11 cellular contexts compared by ENCODE assay signal in genomic region chr21:46144464-46145070, GRCh38. TPM values are rescaled to one million over a fixed set of nuclear protein-coding genes. Genes with fewer than 3 reads are reported as not detected.
A peak's percentile ranks its signal among the peaks of the same experiment; 100 is the strongest.
DNase-seq lines count a peak whose midpoint lies in the region; ATAC-seq and TF ChIP-seq lines count a peak whose summit lies in the region.
"Had no signal": no experiment of that assay in that cellular context is flagged by ENCODE, and none has a peak within 500 bp of the region (broad histone marks: within the 10 kb centered on the region; RNA-seq: fewer than 3 reads in every experiment).

No MANE protein-coding gene starts in this region.

- no peak overlapping the region for H3K9ac ChIP-seq in BLaER1
- no peak overlapping the region for H3K9ac ChIP-seq in HCT116 (ENCODE audit: low read length)
- no peak overlapping the region for H3K9ac ChIP-seq in PC-3 (ENCODE audit: low read length)

- H3K36me3 Mint-ChIP-seq in natural killer cell treated with Interleukin-12 subunit alpha and Interleukin-12 subunit beta and Interleukin-15 and Interleukin-18, amount 100 ng/mL, for 72 hours: no peaks in the 10 kb centered on the region

- ATAC-seq in HCT116 (no peak), HG03095 (IDR thresholded peaks at IDR 0.05; ENCODE audit: unreplicated experiment) (no peak), GM18520 (IDR thresholded peaks at IDR 0.05; ENCODE audit: unreplicated experiment) (no peak), PC-3 (no peak), HG02884 (IDR thresholded peaks at IDR 0.05; ENCODE audit: unreplicated experiment) (no peak)
- ATAC-seq in natural killer cell treated with Interleukin-12 subunit alpha and Interleukin-12 subunit beta and Interleukin-15 and Interleukin-18, amount 100 ng/mL, for 72 hours: no peak

- H3K9me2 ChIP-seq in HCT116 (ENCODE audit: insufficient read depth): no peaks in the 10 kb centered on the region
- no peaks in the 10 kb centered on the region for H3K9me2 ChIP-seq in PC-3 (replicated peaks; ENCODE audit: low read length)

- TF ChIP-seq CTCF in HCT116 (IDR thresholded peaks at IDR 0.05 in 2 of 3, conservative IDR thresholded peaks at IDR 0.05 in 1 of 3; ENCODE audit: borderline replicate concordance in 1 of 3, insufficient read depth in 1 of 3, low read depth in 2 of 3, low read length in 2 of 3) (no peak), PC-3 (conservative IDR thresholded peaks at IDR 0.05; ENCODE audit: low read depth, low read length) (no peak)

- no peaks in the 10 kb centered on the region for H4K20me1 ChIP-seq in BLaER1
- H4K20me1 ChIP-seq in HCT116 (ENCODE audit: insufficient read depth): no peaks in the 10 kb centered on the region
- no peaks in the 10 kb centered on the region for H4K20me1 ChIP-seq in PC-3 (ENCODE audit: low read length)

- peak overlapping the region; percentile 87 for H3K4me3 Mint-ChIP-seq in natural killer cell treated with Interleukin-12 subunit alpha and Interleukin-12 subunit beta and Interleukin-15 and Interleukin-18, amount 100 ng/mL, for 72 hours

- BruUV-seq in HCT116 (replicated peaks; lab: Mats Ljungman, UMichigan) (no TSS peak), PC-3 (replicated peaks; lab: Mats Ljungman, UMichigan) (no TSS peak)

- H3K27ac ChIP-seq in BLaER1 (0 out of 2 replicates have a peak overlapping the region, but pooled peaks have one; percentile 38), HCT116 (ENCODE audit: low read depth, low read length) (peak overlapping the region; percentile 12; the same call in 1 of the 2 replicates), angular gyrus (ENCODE audit: low read depth, low read length) (peak overlapping the region; percentile 79), PC-3 (ENCODE audit: low read length) (no peak overlapping the region)
- H3K27ac ChIP-seq: epithelial cell of prostate had no signal

- DNase-seq in HCT116 (ENCODE audit: low read depth, low spot score) (no peak), PC-3 (no peak)
- no peak for DNase-seq in natural killer cell treated with Interleukin-12 subunit alpha and Interleukin-12 subunit beta and Interleukin-15 and Interleukin-18, amount 100 ng/mL, for 72 hours (ENCODE audit: low spot score)

- intact Hi-C loops in HCT116 (cut with micrococcal nuclease) (loop anchor here (5.0 to 10.0 kb wide), 5 partner anchors 68 to 183 kb away; partner anchors contain the start of genes LSS, MCM3AP and YBEY), PC-3 (cut with micrococcal nuclease) (loop anchor here (5.0 kb wide), 3 partner anchors 143 to 178 kb away; partner anchors contain the start of genes C21orf58, MCM3AP, PCNT and YBEY)

- no peak overlapping the region for H2AFZ ChIP-seq in HCT116 (ENCODE audit: low read depth, low read length, poor library complexity, severe bottlenecking)
- H2AFZ ChIP-seq in PC-3 (ENCODE audit: low read length): no peak overlapping the region

- no peaks in the 10 kb centered on the region for H3K9me3 Mint-ChIP-seq in natural killer cell treated with Interleukin-12 subunit alpha and Interleukin-12 subunit beta and Interleukin-15 and Interleukin-18, amount 100 ng/mL, for 72 hours

- POLR2A ChIA-PET in HCT116 (lab: Charles Lee): no interaction called here
- POLR2A ChIA-PET in PC-3 (lab: Charles Lee; ENCODE audit: unreplicated experiment): no interaction called here

- peak overlapping the region; percentile 34; the same call in 1 of the 2 replicates for H3K4me2 ChIP-seq in BLaER1
- H3K4me2 ChIP-seq in HCT116 (ENCODE audit: low read length): no peak overlapping the region
- H3K4me2 ChIP-seq in PC-3 (ENCODE audit: low read length): no peak overlapping the region

- H3K79me2 ChIP-seq in HCT116 (ENCODE audit: insufficient read depth, low read length) (no peaks in the 10 kb centered on the region), PC-3 (ENCODE audit: low read length) (no peaks in the 10 kb centered on the region)

- H3K9me3 ChIP-seq in BLaER1 (peaks cover 10% of the 10 kb centered on the region), HCT116 (ENCODE audit: control insufficient read depth in 1 of 2, insufficient read depth in 1 of 2, low read depth in 1 of 2, low read length in 2 of 2) (no peaks in the 10 kb centered on the region), PC-3 (ENCODE audit: low read length) (no peaks in the 10 kb centered on the region)
- H3K9me3 ChIP-seq: mucosa of descending colon had no signal

- H3K27me3 ChIP-seq in BLaER1: no peaks in the 10 kb centered on the region
- H3K27me3 ChIP-seq in HCT116 (ENCODE audit: insufficient read depth, low read length): no peaks in the 10 kb centered on the region
- no peaks in the 10 kb centered on the region for H3K27me3 ChIP-seq in PC-3 (ENCODE audit: low read length)

- H3K4me3 ChIP-seq in BLaER1: no peak overlapping the region
- H3K4me3 ChIP-seq in HCT116 (replicated peaks in 1 of 2; ENCODE audit: low read depth in 1 of 2, low read length in 2 of 2): no peak overlapping the region
- no peak overlapping the region for H3K4me3 ChIP-seq in PC-3 (ENCODE audit: low read length)
- H3K4me3 ChIP-seq: mucosa of descending colon had no signal

- H3F3A ChIP-seq in PC-3 (ENCODE audit: low read length, unreplicated experiment): peaks cover 7% of the 10 kb centered on the region

- H3K27ac Mint-ChIP-seq in natural killer cell treated with Interleukin-12 subunit alpha and Interleukin-12 subunit beta and Interleukin-15 and Interleukin-18, amount 100 ng/mL, for 72 hours: peak overlapping the region in 1 of 2 donors; percentile 48

- TF ChIP-seq RAD21 in HCT116 (IDR thresholded peaks at IDR 0.05; ENCODE audit: low read depth): no peak

- H3K36me3 ChIP-seq in BLaER1 (no peaks in the 10 kb centered on the region), HCT116 (ENCODE audit: control insufficient read depth in 1 of 2, insufficient read depth in 2 of 2, low read length in 2 of 2) (no peaks in the 10 kb centered on the region), PC-3 (ENCODE audit: low read depth, low read length) (no peaks in the 10 kb centered on the region)
- H3K36me3 ChIP-seq: HAP-1 had no signal

- RAD21 ChIA-PET in HCT116 (lab: Charles Lee; ENCODE audit: low non-redundant PET in 1 of 2, low total read pairs in 2 of 2, uncharacterized antibody in 2 of 2, unreplicated experiment in 2 of 2): interaction anchor here in 1 of 2 experiments (1.4 kb wide), 1 partner anchor 171 kb away, joined by 5 read pairs; no protein-coding TSS in a partner anchor

- CTCF ChIA-PET in HCT116 (lab: Charles Lee) (interaction anchor here (1.4 to 1.7 kb wide), 3 partner anchors 9 to 495 kb away, joined by 15 to 18 read pairs (median 18); no protein-coding TSS in a partner anchor), PC-3 (lab: Charles Lee) (interaction anchor here (2.1 kb wide), 1 partner anchor 171 kb away, joined by 22 read pairs; no protein-coding TSS in a partner anchor)

- H3K4me1 ChIP-seq in BLaER1 (peaks cover 52% of the 10 kb centered on the region), HCT116 (ENCODE audit: control insufficient read depth in 1 of 2, insufficient read depth in 2 of 2, low read length in 2 of 2) (peaks cover 0 to 19% of the 10 kb centered on the region in 2 experiments; a peak in 2 of 4 replicates), PC-3 (ENCODE audit: insufficient read depth, low read length) (peaks cover 5% of the 10 kb centered on the region; the same call in 1 of the 2 replicates)

- H3K4me1 Mint-ChIP-seq in natural killer cell treated with Interleukin-12 subunit alpha and Interleukin-12 subunit beta and Interleukin-15 and Interleukin-18, amount 100 ng/mL, for 72 hours (ENCODE audit: low read depth in 2 of 2): peaks cover 7 to 13% of the 10 kb centered on the region in 2 donors

- TF ChIP-seq POLR2A in HCT116 (IDR thresholded peaks at IDR 0.05; ENCODE audit: borderline replicate concordance, extremely low read depth, insufficient read depth, insufficient read length): no peak

- no peaks in the 10 kb centered on the region for H3K27me3 Mint-ChIP-seq in natural killer cell treated with Interleukin-12 subunit alpha and Interleukin-12 subunit beta and Interleukin-15 and Interleukin-18, amount 100 ng/mL, for 72 hours

TF ChIP-seq in HCT116, 20 proteins besides CTCF, POLR2A, EP300 and RAD21:
- TF ChIP-seq SIN3A (IDR thresholded peaks at IDR 0.05; ENCODE audit: low read depth) (no peak), POLR2AphosphoS5 (IDR thresholded peaks at IDR 0.05; ENCODE audit: low read depth, low read length) (no peak), SRF (IDR thresholded peaks at IDR 0.05; ENCODE audit: low read depth) (no peak), YY1 (IDR thresholded peaks at IDR 0.05; ENCODE audit: extremely low read depth, insufficient replicate concordance, low read depth, low read length) (no peak)
TF ChIP-seq in HCT116: peak in this region for 0.

RNA-seq across cellular contexts. Expression of gene FTCD, which starts 10.8 kb away (rescaled TPM):
- 2.5 TPM for total RNA-seq in HCT116 (2021; ENCODE audit: unreplicated experiment)
- polyA plus RNA-seq in HCT116 (2012): 0.91 and 1.1 TPM in 2 replicates
- not detected for total RNA-seq in natural killer cell treated with Interleukin-12 subunit alpha and Interleukin-12 subunit beta and Interleukin-15 and Interleukin-18, amount 100 ng/mL, for 72 hours
- 0.40 and 0.58 TPM in 2 replicates for total RNA-seq in PC-3 (2014; rRNA removed)

RNA-seq across cellular contexts. Expression of gene SPATC1L, which starts 39.7 kb away (rescaled TPM):
- total RNA-seq in HCT116 (2021; ENCODE audit: unreplicated experiment): 1.3 TPM
- 1.9 and 3.2 TPM in 2 replicates for polyA plus RNA-seq in HCT116 (2012)
- total RNA-seq in natural killer cell treated with Interleukin-12 subunit alpha and Interleukin-12 subunit beta and Interleukin-15 and Interleukin-18, amount 100 ng/mL, for 72 hours: 1 to 10 TPM in 1 of 2 donors, not detected in 1; 5.0 TPM
- total RNA-seq in PC-3 (2014; rRNA removed): 41.7 and 49.5 TPM in 2 replicates

RNA-seq across cellular contexts. Expression of gene COL6A2, which starts 46.7 kb away (rescaled TPM):
- total RNA-seq in HCT116 (2021; ENCODE audit: unreplicated experiment): 87.0 TPM
- polyA plus RNA-seq in HCT116 (2012): 98.3 and 119 TPM in 2 replicates
- 1 to 10 TPM in 1 of 2 donors, under 1 TPM in 1; 0.88 to 4.2 TPM for total RNA-seq in natural killer cell treated with Interleukin-12 subunit alpha and Interleukin-12 subunit beta and Interleukin-15 and Interleukin-18, amount 100 ng/mL, for 72 hours
- total RNA-seq in PC-3 (2014; rRNA removed): 521 and 654 TPM in 2 replicates

Comparison
In these comparisons a context has a peak if more than half of its experiments do, and no peak if none do; other contexts are left out.
1. RNA of gene COL6A2, which starts 46.7 kb away (total RNA-seq): 521 to 654 TPM in PC-3 and 87.0 TPM in HCT116 (single experiment); 0.88 to 4.2 TPM in natural killer cell treated with Interleukin-12 subunit alpha and Interleukin-12 subunit beta and Interleukin-15 and Interleukin-18, amount 100 ng/mL, for 72 hours; every median in the first group is over 10 times any median in the second.